Comparison of ENCODE assay signal across 20 cellular contexts in the genomic region with DNA sequence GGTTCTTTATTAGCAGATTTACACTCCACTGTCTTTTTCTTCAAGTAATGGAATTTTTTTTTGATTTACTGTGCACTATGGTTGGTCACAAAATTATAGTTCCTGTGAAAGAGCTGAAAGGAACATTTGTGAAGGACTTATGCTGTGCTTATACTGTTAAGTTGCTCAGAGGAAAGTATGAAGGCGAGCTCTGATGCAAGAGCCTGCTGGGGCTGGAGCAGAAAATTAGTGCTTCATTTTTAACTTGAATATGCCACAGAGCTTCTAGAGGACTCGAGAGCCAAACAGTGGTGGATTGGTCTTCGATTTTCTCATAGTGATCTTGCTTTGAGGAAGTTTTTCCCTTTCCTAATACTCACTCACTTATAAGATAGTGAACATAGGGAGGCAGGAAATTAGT. TPM values are rescaled to one million over a fixed set of nuclear protein-coding genes. Genes with fewer than 3 reads are reported as not detected.
DNase-seq lines count a peak whose midpoint lies in the region; ATAC-seq and TF ChIP-seq lines count a peak whose summit lies in the region.
"Had no signal": no experiment of that assay in that cellular context is flagged by ENCODE, and none has a peak within 500 bp of the region (broad histone marks: within the 10 kb centered on the region; RNA-seq: fewer than 3 reads in every experiment).

No MANE protein-coding gene starts in this region.

- H3K27me3 Mint-ChIP-seq in chondrocyte (ENCODE audit: low read depth) = no peaks in the 10 kb centered on the region
- peaks cover 27% of the 10 kb centered on the region for H3K27me3 Mint-ChIP-seq in activated CD8-positive, alpha-beta memory T cell treated with anti-CD3 and anti-CD28 coated beads, Interleukin-2, amount 10 ng/mL, durations not matched to agents 7 days and 5 days
- H3K27me3 Mint-ChIP-seq in activated CD4-positive, alpha-beta T cell treated with anti-CD3 and anti-CD28 coated beads, Interleukin-2, amount 10 ng/mL, durations not matched to agents 24 days and 14 days = peaks cover 5% of the 10 kb centered on the region

- H3K36me3 Mint-ChIP-seq in chondrocyte (ENCODE audit: low read depth) = peaks cover 12% of the 10 kb centered on the region
- H3K36me3 Mint-ChIP-seq in activated CD8-positive, alpha-beta memory T cell treated with anti-CD3 and anti-CD28 coated beads, Interleukin-2, amount 10 ng/mL, durations not matched to agents 7 days and 5 days = no peaks in the 10 kb centered on the region
- H3K36me3 Mint-ChIP-seq in activated CD4-positive, alpha-beta T cell treated with anti-CD3 and anti-CD28 coated beads, Interleukin-2, amount 10 ng/mL, durations not matched to agents 24 days and 14 days (ENCODE audit: low read depth) = no peaks in the 10 kb centered on the region
- H3K36me3 Mint-ChIP-seq: activated naive CD4-positive, alpha-beta T cell treated with anti-CD3 and anti-CD28 coated beads, Interleukin-2, amount 10 ng/mL, durations not matched to agents 7 days and 5 days; CD14-positive monocyte had no signal

- H2AFZ ChIP-seq in GM23248 (no peak overlapping the region), smooth muscle cell (ENCODE audit: low read depth) (no peak overlapping the region)
- H2AFZ ChIP-seq: parathyroid adenoma had no signal

- peaks cover 36% of the 10 kb centered on the region for H3K4me1 ChIP-seq in GM23248 (ENCODE audit: insufficient read depth)
- H3K4me1 ChIP-seq in smooth muscle cell (ENCODE audit: low read depth) = peaks cover 57% of the 10 kb centered on the region
- H3K4me1 ChIP-seq: parathyroid adenoma had no signal

- no peaks in the 10 kb centered on the region for H3K9me2 ChIP-seq in GM23248 (ENCODE audit: insufficient read depth)

- no peak overlapping the region for H3K4me2 ChIP-seq in GM23248 (ENCODE audit: unreplicated experiment)
- peak overlapping the region; percentile 77 for H3K4me2 ChIP-seq in smooth muscle cell

- no peaks in the 10 kb centered on the region for H3K27me3 ChIP-seq in GM23248 (replicated peaks; ENCODE audit: insufficient read depth)
- no peaks in the 10 kb centered on the region for H3K27me3 ChIP-seq in smooth muscle cell (ENCODE audit: low read depth)

- peak overlapping the region; percentile 75; the same call in 1 of the 2 replicates for H3K27ac ChIP-seq in GM23248
- H3K27ac ChIP-seq in smooth muscle cell (ENCODE audit: low read depth) = peak overlapping the region; percentile 93
- H3K27ac ChIP-seq: parathyroid adenoma had no signal

- in situ Hi-C loops in GM23248 (cut with MboI) = no loop called here

- H3K9me3 ChIP-seq in GM23248 (ENCODE audit: low read depth) (no peaks in the 10 kb centered on the region), smooth muscle cell (replicated peaks; ENCODE audit: low read depth) (no peaks in the 10 kb centered on the region)

- no peaks in the 10 kb centered on the region for H3K9me3 Mint-ChIP-seq in chondrocyte (ENCODE audit: low read depth)
- H3K9me3 Mint-ChIP-seq in activated CD8-positive, alpha-beta memory T cell treated with anti-CD3 and anti-CD28 coated beads, Interleukin-2, amount 10 ng/mL, durations not matched to agents 7 days and 5 days (ENCODE audit: low read depth) = no peaks in the 10 kb centered on the region
- no peaks in the 10 kb centered on the region for H3K9me3 Mint-ChIP-seq in activated CD4-positive, alpha-beta T cell treated with anti-CD3 and anti-CD28 coated beads, Interleukin-2, amount 10 ng/mL, durations not matched to agents 24 days and 14 days
- H3K9me3 Mint-ChIP-seq: activated CD4-positive, alpha-beta memory T cell treated with anti-CD3 and anti-CD28 coated beads, Interleukin-2, amount 10 ng/mL, durations not matched to agents 7 days and 5 days; activated naive CD4-positive, alpha-beta T cell treated with anti-CD3 and anti-CD28 coated beads, Interleukin-2, amount 10 ng/mL, durations not matched to agents 7 days and 5 days had no signal

- peaks cover 17% of the 10 kb centered on the region for H3K79me2 ChIP-seq in GM23248 (ENCODE audit: insufficient read depth)
- peaks cover 52% of the 10 kb centered on the region for H3K79me2 ChIP-seq in smooth muscle cell (ENCODE audit: low read depth)
- H3K79me2 ChIP-seq: parathyroid adenoma had no signal

- H4K20me1 ChIP-seq in GM23248 (ENCODE audit: insufficient read depth) (no peaks in the 10 kb centered on the region), smooth muscle cell (ENCODE audit: low read depth) (peaks cover 59% of the 10 kb centered on the region)

- peak overlapping the region; percentile 27 for H3K27ac Mint-ChIP-seq in chondrocyte (ENCODE audit: unreplicated experiment)
- no peak overlapping the region for H3K27ac Mint-ChIP-seq in activated CD8-positive, alpha-beta memory T cell treated with anti-CD3 and anti-CD28 coated beads, Interleukin-2, amount 10 ng/mL, durations not matched to agents 7 days and 5 days
- H3K27ac Mint-ChIP-seq in activated CD4-positive, alpha-beta T cell treated with anti-CD3 and anti-CD28 coated beads, Interleukin-2, amount 10 ng/mL, durations not matched to agents 24 days and 14 days = no peak overlapping the region
- H3K27ac Mint-ChIP-seq: activated CD4-positive, alpha-beta memory T cell treated with anti-CD3 and anti-CD28 coated beads, Interleukin-2, amount 10 ng/mL, durations not matched to agents 7 days and 5 days; activated naive CD4-positive, alpha-beta T cell treated with anti-CD3 and anti-CD28 coated beads, Interleukin-2, amount 10 ng/mL, durations not matched to agents 7 days and 5 days; CD14-positive monocyte had no signal

- H3F3A ChIP-seq in GM23248 (ENCODE audit: insufficient read depth) (peaks cover 18% of the 10 kb centered on the region), smooth muscle cell (ENCODE audit: low read depth) (peaks cover 67% of the 10 kb centered on the region)

- WGBS in GM23248 (ENCODE audit: low coverage in 1 of 2, low lambda C conversion rate in 2 of 2, missing lambda C conversion rate in 2 of 2), 2 experiments = 83 to 85% methylated on average over 3 of the region's 3 CpGs
- 58% methylated on average over 3 of the region's 3 CpGs for WGBS in smooth muscle cell (ENCODE audit: low lambda C conversion rate)

- H3K4me3 Mint-ChIP-seq in chondrocyte (ENCODE audit: unreplicated experiment) = no peak overlapping the region
- no peak overlapping the region for H3K4me3 Mint-ChIP-seq in activated CD8-positive, alpha-beta memory T cell treated with anti-CD3 and anti-CD28 coated beads, Interleukin-2, amount 10 ng/mL, durations not matched to agents 7 days and 5 days
- no peak overlapping the region for H3K4me3 Mint-ChIP-seq in activated CD4-positive, alpha-beta T cell treated with anti-CD3 and anti-CD28 coated beads, Interleukin-2, amount 10 ng/mL, durations not matched to agents 24 days and 14 days
- H3K4me3 Mint-ChIP-seq: activated CD4-positive, alpha-beta memory T cell treated with anti-CD3 and anti-CD28 coated beads, Interleukin-2, amount 10 ng/mL, durations not matched to agents 7 days and 5 days; activated naive CD4-positive, alpha-beta T cell treated with anti-CD3 and anti-CD28 coated beads, Interleukin-2, amount 10 ng/mL, durations not matched to agents 7 days and 5 days; CD14-positive monocyte had no signal

- CTCF ChIA-PET in activated CD8-positive, alpha-beta memory T cell treated with anti-CD3 and anti-CD28 coated beads, Interleukin-2, amount 10 ng/mL, durations not matched to agents 7 days and 5 days (lab: Charles Lee) = no interaction called here

- peaks cover 31% of the 10 kb centered on the region for H3K4me1 Mint-ChIP-seq in chondrocyte (ENCODE audit: low read depth)
- no peaks in the 10 kb centered on the region for H3K4me1 Mint-ChIP-seq in activated CD8-positive, alpha-beta memory T cell treated with anti-CD3 and anti-CD28 coated beads, Interleukin-2, amount 10 ng/mL, durations not matched to agents 7 days and 5 days
- no peaks in the 10 kb centered on the region for H3K4me1 Mint-ChIP-seq in activated CD4-positive, alpha-beta T cell treated with anti-CD3 and anti-CD28 coated beads, Interleukin-2, amount 10 ng/mL, durations not matched to agents 24 days and 14 days
- H3K4me1 Mint-ChIP-seq: activated CD4-positive, alpha-beta memory T cell treated with anti-CD3 and anti-CD28 coated beads, Interleukin-2, amount 10 ng/mL, durations not matched to agents 7 days and 5 days; activated naive CD4-positive, alpha-beta T cell treated with anti-CD3 and anti-CD28 coated beads, Interleukin-2, amount 10 ng/mL, durations not matched to agents 7 days and 5 days had no signal

- ATAC-seq in activated CD8-positive, alpha-beta memory T cell treated with anti-CD3 and anti-CD28 coated beads, Interleukin-2, amount 10 ng/mL, durations not matched to agents 7 days and 5 days = no peak
- ATAC-seq: GM12878; left lobe of liver; stimulated activated naive CD8-positive, alpha-beta T cell treated with anti-CD3 and anti-CD28 coated beads, Interleukin-15, Interleukin-2, amounts not matched to agents 100 U/mL and 50 U/mL, for 24 hours had no signal

- H3K4me3 ChIP-seq in GM23248 = no peak overlapping the region
- H3K4me3 ChIP-seq in smooth muscle cell = no peak overlapping the region
- H3K4me3 ChIP-seq: GM12878 had no signal

- TF ChIP-seq CTCF in chondrocyte (IDR thresholded peaks at IDR 0.05) = no peak
- TF ChIP-seq CTCF in smooth muscle cell (IDR thresholded peaks at IDR 0.05; ENCODE audit: borderline replicate concordance, insufficient read depth, poor library complexity, severe bottlenecking) = no peak

- intact Hi-C loops in activated CD4-positive, alpha-beta T cell treated with anti-CD3 and anti-CD28 coated beads, Interleukin-2, amount 10 ng/mL, durations not matched to agents 24 days and 14 days (cut with micrococcal nuclease) = no loop called here

- H3K9ac ChIP-seq in GM23248 = no peak overlapping the region
- peak overlapping the region; percentile 57 for H3K9ac ChIP-seq in smooth muscle cell (ENCODE audit: low read depth)
- H3K9ac ChIP-seq: parathyroid adenoma had no signal

- DNase-seq in GM23248 = peak; percentile 43
- DNase-seq in chondrocyte (ENCODE audit: low spot score) = no peak
- peak; percentile 69 for DNase-seq in iris pigment epithelial cell (ENCODE audit: low read depth)
- no peak for DNase-seq in smooth muscle cell (lab: John Stamatoyannopoulos, UW; ENCODE audit: unreplicated experiment)
- DNase-seq in activated CD8-positive, alpha-beta memory T cell treated with anti-CD3 and anti-CD28 coated beads, Interleukin-2, amount 10 ng/mL, durations not matched to agents 7 days and 5 days = no peak
- DNase-seq in glomerular visceral epithelial cell (ENCODE audit: extremely low spot score) = no peak
- no peak for DNase-seq in activated CD4-positive, alpha-beta T cell treated with anti-CD3 and anti-CD28 coated beads, Interleukin-2, amount 10 ng/mL, durations not matched to agents 24 days and 14 days
- no peak for DNase-seq in DMS53 treated with DMSO at 0.1 percent for 48 hours (lab: John Stamatoyannopoulos, UW; ENCODE audit: unreplicated experiment)
- DNase-seq: activated CD4-positive, alpha-beta memory T cell treated with anti-CD3 and anti-CD28 coated beads, Interleukin-2, amount 10 ng/mL, durations not matched to agents 7 days and 5 days; activated naive CD4-positive, alpha-beta T cell treated with anti-CD3 and anti-CD28 coated beads, Interleukin-2, amount 10 ng/mL, durations not matched to agents 7 days and 5 days; activated T-cell treated with anti-CD3 and anti-CD28 coated beads, Interleukin-2, amount 50 U/mL, for 1 hour; NCI-H1436; NCI-H526; stimulated activated naive CD8-positive, alpha-beta T cell treated with anti-CD3 and anti-CD28 coated beads, Interleukin-15, Interleukin-2, amounts not matched to agents 100 U/mL and 50 U/mL, for 24 hours; T-helper 1 cell had no signal

- peaks cover 17% of the 10 kb centered on the region; the same call in 1 of the 2 replicates for H3K36me3 ChIP-seq in GM23248 (ENCODE audit: low read depth)
- H3K36me3 ChIP-seq in smooth muscle cell (ENCODE audit: low read depth) = no peaks in the 10 kb centered on the region

RNA-seq across cellular contexts. Expression of a gene that starts 20.0 kb away (rescaled TPM):
- 17.6 and 19.0 TPM in 2 replicates for total RNA-seq in GM23248 (2014; rRNA removed; shearing (Covaris generic))
- 6.6 and 6.9 TPM in 2 replicates for polyA plus RNA-seq in GM23248 (2016; fragmentation: Nextera tagmentation; extraction: Ambion mirVana)
- 3.6 to 13.9 TPM (median 13.1 TPM) in 3 replicates for total RNA-seq in chondrocyte
- 48.5 and 52.5 TPM in 2 replicates for total RNA-seq in smooth muscle cell
- 39.2 and 49.9 TPM in 2 replicates for polyA plus RNA-seq in smooth muscle cell
- not detected for total RNA-seq in activated CD8-positive, alpha-beta memory T cell treated with anti-CD3 and anti-CD28 coated beads, Interleukin-2, amount 10 ng/mL, durations not matched to agents 7 days and 5 days
- not detected in 2 replicates for total RNA-seq in activated CD4-positive, alpha-beta T cell treated with anti-CD3 and anti-CD28 coated beads, Interleukin-2, amount 10 ng/mL, durations not matched to agents 24 days and 14 days
- total RNA-seq: activated CD4-positive, alpha-beta memory T cell treated with anti-CD3 and anti-CD28 coated beads, Interleukin-2, amount 10 ng/mL, durations not matched to agents 7 days and 5 days had no signal
- polyA plus RNA-seq: H1 had no signal

Comparison
In these comparisons a context has a peak if more than half of its experiments do, and no peak if none do; other contexts are left out.
1. DNase-seq: peak in GM23248 (single experiment) and iris pigment epithelial cell (single experiment); none in chondrocyte (single experiment), smooth muscle cell (single experiment), activated CD8-positive, alpha-beta memory T cell treated with anti-CD3 and anti-CD28 coated beads, Interleukin-2, amount 10 ng/mL, durations not matched to agents 7 days and 5 days (single experiment), glomerular visceral epithelial cell (single experiment), activated CD4-positive, alpha-beta T cell treated with anti-CD3 and anti-CD28 coated beads, Interleukin-2, amount 10 ng/mL, durations not matched to agents 24 days and 14 days (single experiment) and DMS53 treated with DMSO at 0.1 percent for 48 hours (single experiment).